Comparison of ENCODE assay signal across 22 cellular contexts in genomic region chr5:158573829-158574228, GRCh38.
A peak's percentile ranks its signal among the peaks of the same experiment; 100 is the strongest.
DNase-seq lines count a peak whose midpoint lies in the region; ATAC-seq and TF ChIP-seq lines count a peak whose summit lies in the region.
"Had no signal": no experiment of that assay in that cellular context is flagged by ENCODE, and none has a peak within 500 bp of the region (broad histone marks: within the 10 kb centered on the region; RNA-seq: fewer than 3 reads in every experiment).

No MANE protein-coding gene starts in this region.

- no peak for TF ChIP-seq POLR2A in heart left ventricle (IDR thresholded peaks at IDR 0.05)

- H3K4me3 ChIP-seq in heart left ventricle (no peak overlapping the region), lung (no peak overlapping the region)
- no peak overlapping the region for H3K4me3 ChIP-seq in BLaER1 treated with 17β-estradiol and CSF1 and Interleukin-3, amounts not matched to agents 10 nM and 100 nM
- H3K4me3 ChIP-seq: A549, GM23248 had no signal

- H3K9me3 ChIP-seq in heart left ventricle (peaks cover 0 to 24% (median 6%) of the 10 kb centered on the region in 12 donors), lung (ENCODE audit: control insufficient read depth in 2 of 2, insufficient read depth in 1 of 2, low read length in 1 of 2) (no peaks in the 10 kb centered on the region)
- peaks cover 36 to 96% (median 84%) of the 10 kb centered on the region in 11 experiments for H3K9me3 ChIP-seq in BLaER1 treated with 17β-estradiol and CSF1 and Interleukin-3, amounts not matched to agents 10 nM and 100 nM (replicated peaks in 1 of 11)
- H3K9me3 ChIP-seq: A549, BE2C, Caco-2 had no signal

- no peak for TF ChIP-seq CTCF in heart left ventricle (IDR thresholded peaks at IDR 0.05)
- no peak for TF ChIP-seq CTCF in lung (IDR thresholded peaks at IDR 0.05; ENCODE audit: control extremely low read depth, extremely low read depth)

- no peaks in the 10 kb centered on the region for H4K20me1 ChIP-seq in BLaER1 treated with 17β-estradiol and CSF1 and Interleukin-3, amounts not matched to agents 10 nM and 100 nM

- intact Hi-C loops in Right ventricle myocardium superior (cut with DNase I): loop anchor here (10.0 kb wide), 1 partner anchor 91 kb away; no protein-coding TSS in a partner anchor
- intact Hi-C loops in heart left ventricle (cut with DNase I): no loop called here

- DNase-seq in Right ventricle myocardium superior: no peak
- no peak for DNase-seq in heart left ventricle
- DNase-seq in lung (ENCODE audit: low spot score): peak; percentile 3
- DNase-seq in DMS114 treated with DMSO at 0.1 percent for 48 hours (lab: John Stamatoyannopoulos, UW; ENCODE audit: unreplicated experiment): no peak
- no peak for DNase-seq in NOMO-1 treated with DMSO at 0.1 percent for 48 hours (lab: John Stamatoyannopoulos, UW; ENCODE audit: unreplicated experiment)
- DNase-seq: 8988T; ACHN; AML-193; BE2C; Caco-2; CD4-positive, CD25-positive, alpha-beta regulatory T cell; CD8-positive, alpha-beta T cell; DMS79; EL; GF-D8; GM23248; H7; HCEC 1CT had no signal

- H3K4me1 ChIP-seq in heart left ventricle: peaks cover 0 to 4% (median 0%) of the 10 kb centered on the region in 12 donors
- H3K4me1 ChIP-seq in BLaER1 treated with 17β-estradiol and CSF1 and Interleukin-3, amounts not matched to agents 10 nM and 100 nM: peaks cover 0 to 13% (median 8%) of the 10 kb centered on the region in 10 experiments; a peak in 12 of 20 replicates
- no peaks in the 10 kb centered on the region for H3K4me1 ChIP-seq in lung (ENCODE audit: control insufficient read depth in 2 of 2, insufficient read depth in 2 of 2, low read length in 2 of 2)
- H3K4me1 ChIP-seq: A549, BE2C, Caco-2 had no signal

- H3K4me2 ChIP-seq in BLaER1 treated with 17β-estradiol and CSF1 and Interleukin-3, amounts not matched to agents 10 nM and 100 nM: peak overlapping the region in 6 of 11 experiments; percentile 10 to 52 (median 29); a peak in 9 of 22 replicates
- H3K4me2 ChIP-seq: A549 had no signal

- ATAC-seq in Right ventricle myocardium superior (ENCODE audit: poor library complexity) (peak; percentile 75), heart left ventricle (no peak), lung (ENCODE audit: insufficient read depth, low FRiP score) (no peak), GM19467 (IDR thresholded peaks at IDR 0.05; ENCODE audit: unreplicated experiment) (no peak)
- ATAC-seq: A549; CD8-positive, alpha-beta T cell had no signal

- no peak overlapping the region for H3K27ac ChIP-seq in heart left ventricle
- H3K27ac ChIP-seq in BLaER1 treated with 17β-estradiol and CSF1 and Interleukin-3, amounts not matched to agents 10 nM and 100 nM: no peak overlapping the region
- H3K27ac ChIP-seq in lung (ENCODE audit: low read depth in 1 of 2, low read length in 1 of 2): no peak overlapping the region
- H3K27ac ChIP-seq: A549, C4-2B, GM23248 had no signal

- no peaks in the 10 kb centered on the region for H3K36me3 ChIP-seq in heart left ventricle
- peaks cover 0 to 6% (median 0%) of the 10 kb centered on the region in 11 experiments; a peak in 5 of 22 replicates for H3K36me3 ChIP-seq in BLaER1 treated with 17β-estradiol and CSF1 and Interleukin-3, amounts not matched to agents 10 nM and 100 nM
- H3K36me3 ChIP-seq in lung (ENCODE audit: control insufficient read depth in 2 of 2, insufficient read depth in 2 of 2, low read length in 2 of 2): no peaks in the 10 kb centered on the region
- H3K36me3 ChIP-seq: BE2C had no signal

- WGBS in heart left ventricle, 4 donors: 46 to 58% (median 50%) methylated on average over 3 of the region's 3 CpGs
- WGBS in lung, 2 donors: 42 to 57% methylated on average over 3 of the region's 3 CpGs

- no peaks in the 10 kb centered on the region for H3K27me3 ChIP-seq in heart left ventricle
- H3K27me3 ChIP-seq in BLaER1 treated with 17β-estradiol and CSF1 and Interleukin-3, amounts not matched to agents 10 nM and 100 nM: no peaks in the 10 kb centered on the region
- H3K27me3 ChIP-seq in lung (ENCODE audit: control insufficient read depth, insufficient read depth): no peaks in the 10 kb centered on the region
- H3K27me3 ChIP-seq: BE2C had no signal

- no peak overlapping the region for H3K9ac ChIP-seq in BLaER1 treated with 17β-estradiol and CSF1 and Interleukin-3, amounts not matched to agents 10 nM and 100 nM
- H3K9ac ChIP-seq: GM23248 had no signal
